In genomic region chr1:85577421-85578320, GRCh38 we compare ENCODE assay signal across 8 cellular contexts. TPM values are rescaled to one million over a fixed set of nuclear protein-coding genes. Genes with fewer than 3 reads are reported as not detected.
DNase-seq lines count a peak whose midpoint lies in the region; ATAC-seq and TF ChIP-seq lines count a peak whose summit lies in the region.

No MANE protein-coding gene starts in this region.

- POLR2A ChIA-PET in IMR-90 (lab: Charles Lee; ENCODE audit: unreplicated experiment) = interaction anchor here (0.5 to 1.5 kb wide), 13 partner anchors 9 to 574 kb away, joined by 3 to 13 read pairs (median 3); partner anchors contain the start of gene ZNHIT6

- H3K4ac ChIP-seq in IMR-90 (ENCODE audit: low read depth, low read length) = peak overlapping the region; percentile 100

- in situ Hi-C loops in IMR-90 (cut with MboI; ENCODE audit: low sequenced_read_pairs) (loop anchor here (5.0 to 10.0 kb wide), 2 partner anchors 113 to 265 kb away; partner anchors contain the start of gene DDAH1), astrocyte of the spinal cord (cut with HindIII; ENCODE audit: low sequenced_read_pairs) (no loop called here)

- ATAC-seq in GM21390 (IDR thresholded peaks at IDR 0.05; ENCODE audit: unreplicated experiment) (peak; percentile 14), IMR-90 (ENCODE audit: low read depth) (peak; percentile 0)
- ATAC-seq in stimulated activated memory B cell treated with anti-CD40 and anti-IgM and Interleukin-4, amounts not matched to agents 10 μg/mL and 1 μg/mL and 100 μg/mL, for 72 hours = peak; percentile 34

- peaks cover 14% of the 10 kb centered on the region for H3K9me1 ChIP-seq in IMR-90 (ENCODE audit: insufficient read depth, low read length)

- H2AK9ac ChIP-seq in IMR-90 (replicated peaks; ENCODE audit: low read depth, low read length, poor library complexity) = peak overlapping the region; percentile 100

- peaks cover 19% of the 10 kb centered on the region for H3K36me3 ChIP-seq in IMR-90 (ENCODE audit: control insufficient read depth, insufficient read depth, low read length)

- no peaks in the 10 kb centered on the region for H3K36me3 Mint-ChIP-seq in stimulated activated memory B cell treated with anti-CD40 and anti-IgM and Interleukin-4, amounts not matched to agents 10 μg/mL and 1 μg/mL and 100 μg/mL, for 72 hours

- H4K5ac ChIP-seq in IMR-90 (ENCODE audit: low read depth, low read length) = peak overlapping the region; percentile 79

- H3K14ac ChIP-seq in IMR-90 (replicated peaks; ENCODE audit: low read depth, low read length) = peak overlapping the region; percentile 100

- WGBS in IMR-90 (ENCODE audit: extremely low coverage in 2 of 2, insufficient read length in 1 of 2), 2 experiments = 0% methylated on average over 3 of the region's 33 CpGs; no CpG with 5 or more reads in 1 of the 2 experiments

- peak overlapping the region; percentile 87 for H2AFZ ChIP-seq in IMR-90 (replicated peaks; ENCODE audit: low read length, poor library complexity)

- peak overlapping the region; percentile 100 for H3K9ac ChIP-seq in IMR-90 (ENCODE audit: low read depth, low read length)

- CTCF ChIA-PET in IMR-90 (lab: Yijun Ruan, JAX) = no interaction called here

- H3K27ac Mint-ChIP-seq in stimulated activated memory B cell treated with anti-CD40 and anti-IgM and Interleukin-4, amounts not matched to agents 10 μg/mL and 1 μg/mL and 100 μg/mL, for 72 hours = peak overlapping the region; percentile 7

- peak overlapping the region; percentile 99 for H3K18ac ChIP-seq in IMR-90 (ENCODE audit: low read depth, low read length)

- H2BK120ac ChIP-seq in IMR-90 (ENCODE audit: low read depth, low read length) = peak overlapping the region; percentile 97

- H4K20me1 ChIP-seq in IMR-90 (ENCODE audit: insufficient read depth, low read length) = peaks cover 35% of the 10 kb centered on the region

- H3K4me1 Mint-ChIP-seq in stimulated activated memory B cell treated with anti-CD40 and anti-IgM and Interleukin-4, amounts not matched to agents 10 μg/mL and 1 μg/mL and 100 μg/mL, for 72 hours = peaks cover 41% of the 10 kb centered on the region

- no peaks in the 10 kb centered on the region for H3K9me3 Mint-ChIP-seq in stimulated activated memory B cell treated with anti-CD40 and anti-IgM and Interleukin-4, amounts not matched to agents 10 μg/mL and 1 μg/mL and 100 μg/mL, for 72 hours

- H3K27me3 ChIP-seq in IMR-90 (ENCODE audit: control insufficient read depth, insufficient read depth, low read length) = no peaks in the 10 kb centered on the region

- H3K23ac ChIP-seq in IMR-90 (ENCODE audit: low read depth, low read length) = peak overlapping the region; percentile 99

- TSS peak; percentile 40 for BruUV-seq in IMR-90 (replicated peaks; lab: Mats Ljungman, UMichigan)

- peak overlapping the region; percentile 92 for H2BK5ac ChIP-seq in IMR-90 (ENCODE audit: low read depth, low read length, poor library complexity, severe bottlenecking)

- peaks cover 6% of the 10 kb centered on the region for H3K4me1 ChIP-seq in IMR-90 (ENCODE audit: control insufficient read depth, insufficient read depth, low read length)

- TF ChIP-seq RAD21 in IMR-90 (IDR thresholded peaks at IDR 0.05; ENCODE audit: low read length) = peak; percentile 0; the same call in 1 of the 2 replicates

- peak; percentile 87 for DNase-seq in Daoy (ENCODE audit: low read depth)
- no peak for DNase-seq in IMR-90
- no peak for DNase-seq in astrocyte of the spinal cord (ENCODE audit: low read depth, low spot score)
- DNase-seq in islet precursor cell = peak; percentile 84
- DNase-seq in activated gamma-delta T cell (lab: John Stamatoyannopoulos, UW) = no peak
- DNase-seq in occipital lobe (lab: John Stamatoyannopoulos, UW) = no peak

- H3K9me3 ChIP-seq in IMR-90 (ENCODE audit: control insufficient read depth, insufficient read depth, low read length) = no peaks in the 10 kb centered on the region

- H3K4me2 ChIP-seq in IMR-90 (ENCODE audit: low read depth, low read length) = peak overlapping the region; percentile 92

- peak overlapping the region; percentile 97 for H2BK15ac ChIP-seq in IMR-90 (ENCODE audit: low read depth, low read length)

- H3K79me1 ChIP-seq in IMR-90 (ENCODE audit: low read depth in 1 of 2, low read length in 2 of 2) = peaks cover 3 to 56% of the 10 kb centered on the region in 2 experiments; a peak in 3 of 4 replicates

- H3K4me3 Mint-ChIP-seq in stimulated activated memory B cell treated with anti-CD40 and anti-IgM and Interleukin-4, amounts not matched to agents 10 μg/mL and 1 μg/mL and 100 μg/mL, for 72 hours = peak overlapping the region; percentile 69

- H3K27ac ChIP-seq in IMR-90 (ENCODE audit: insufficient read depth, low read length) = peak overlapping the region; percentile 96

- peak overlapping the region; percentile 90 for H2BK20ac ChIP-seq in IMR-90 (ENCODE audit: low read depth, low read length)

- peak overlapping the region; percentile 97 for H4K91ac ChIP-seq in IMR-90 (ENCODE audit: insufficient read depth, low read depth, low read length)

- peak overlapping the region; percentile 99 to 100 for H4K8ac ChIP-seq in IMR-90 (ENCODE audit: low read depth in 2 of 2, low read length in 2 of 2)

- H2AK5ac ChIP-seq in IMR-90 (ENCODE audit: low read depth, low read length) = peak overlapping the region; percentile 100

- H3K4me3 ChIP-seq in IMR-90 (ENCODE audit: insufficient read depth, low read depth, low read length) (peak overlapping the region; percentile 87), astrocyte of the spinal cord (ENCODE audit: low read depth, low read length) (peak overlapping the region; percentile 63)

- H3K27me3 Mint-ChIP-seq in stimulated activated memory B cell treated with anti-CD40 and anti-IgM and Interleukin-4, amounts not matched to agents 10 μg/mL and 1 μg/mL and 100 μg/mL, for 72 hours = peaks cover 72% of the 10 kb centered on the region

- dilution Hi-C loops in IMR-90 (cut with HindIII; ENCODE audit: low sequenced_read_pairs, unreplicated experiment) = no loop called here

- intact Hi-C loops in IMR-90 (cut with micrococcal nuclease) = loop anchor here (1.0 to 10.0 kb wide), 4 partner anchors 113 to 269 kb away; partner anchors contain the start of gene DDAH1

- TF ChIP-seq POLR2A in IMR-90 (IDR thresholded peaks at IDR 0.05; ENCODE audit: low read depth, low read length) = peak; percentile 89

- peak overlapping the region; percentile 100 for H3K56ac ChIP-seq in IMR-90 (ENCODE audit: extremely low read depth, insufficient read depth, low read length)

- TF ChIP-seq CTCF in IMR-90 (conservative IDR thresholded peaks at IDR 0.05; ENCODE audit: low read depth, low read length) = no peak
- no peak for TF ChIP-seq CTCF in astrocyte of the spinal cord (IDR thresholded peaks at IDR 0.05; ENCODE audit: low read depth, low read length)

TF ChIP-seq in IMR-90, 13 proteins besides CTCF, POLR2A, EP300 and RAD21:
- TF ChIP-seq RFX5 (IDR thresholded peaks at IDR 0.05; ENCODE audit: low read depth, low read length) (no peak), ELK1 (IDR thresholded peaks at IDR 0.05; ENCODE audit: borderline replicate concordance, low read depth, low read length) (no peak), MAFK (IDR thresholded peaks at IDR 0.05; ENCODE audit: low read depth, low read length) (no peak), CEBPB (IDR thresholded peaks at IDR 0.05; ENCODE audit: low read depth, low read length) (peak; percentile 64; the same call in 1 of the 2 replicates), NFE2L2 (IDR thresholded peaks at IDR 0.05; ENCODE audit: low read depth, low read length) (no peak; the same call in 1 of the 2 replicates), USF2 (IDR thresholded peaks at IDR 0.05; ENCODE audit: low read depth, low read length) (peak; percentile 22; the same call in 1 of the 2 replicates), MXI1 (IDR thresholded peaks at IDR 0.05; ENCODE audit: borderline replicate concordance, low read depth, low read length) (peak; percentile 68), RCOR1 (IDR thresholded peaks at IDR 0.05; ENCODE audit: insufficient replicate concordance, low read length) (no peak), CHD1 (IDR thresholded peaks at IDR 0.05; ENCODE audit: low read depth, low read length) (peak; percentile 53; the same call in 1 of the 2 replicates), MAZ (IDR thresholded peaks at IDR 0.05; ENCODE audit: borderline replicate concordance, low read depth, low read length) (peak; percentile 35; the same call in 1 of the 2 replicates), BHLHE40 (IDR thresholded peaks at IDR 0.05; ENCODE audit: low read depth, low read length) (no peak), SMC3 (IDR thresholded peaks at IDR 0.05; ENCODE audit: low read depth, low read length) (no peak), FOS (IDR thresholded peaks at IDR 0.05; ENCODE audit: low read depth, low read length) (no peak)

RNA-seq across cellular contexts. Expression of gene CCN1, which starts 2.9 kb away (rescaled TPM):
- 33.7 and 40.9 TPM in 2 replicates for total RNA-seq in Daoy (2014; rRNA removed; shearing (Covaris generic))
- total RNA-seq in IMR-90 (2012; rRNA removed) (76.9 and 90.3 TPM in 2 replicates), occipital lobe (3.7 TPM)
- 819 and 905 TPM in 2 replicates for polyA plus RNA-seq in IMR-90 (2012; rRNA removed)
- polyA plus RNA-seq in IMR-90 (2012; cell fraction: cytosol; rRNA removed) = 700 and 814 TPM in 2 replicates
- polyA plus RNA-seq in IMR-90 (2012; cell fraction: nucleus; rRNA removed; ENCODE audit: low replicate concordance) = 1,179 and 1,372 TPM in 2 replicates

Comparison
In these comparisons a context has a peak if more than half of its experiments do, and no peak if none do; other contexts are left out.
1. DNase-seq: peak in Daoy (single experiment) and islet precursor cell (single experiment); none in IMR-90 (single experiment), astrocyte of the spinal cord (single experiment), activated gamma-delta T cell (single experiment) and occipital lobe (single experiment).
2. Peak in every context shown above with its lines, with median percentiles within 50 percentile points of each other: ATAC-seq.